ENCODE assay signal across 1 cellular context in genomic region chr4:87977521-87978278, GRCh38.
TF ChIP-seq lines count a peak whose summit lies in the region.

No MANE protein-coding gene starts in this region.

TF ChIP-seq in HepG2, 621 proteins besides CTCF, POLR2A, EP300 and RAD21 (continued from another document):
- no peak for TF ChIP-seq ZHX2 (IDR thresholded peaks at IDR 0.05; ENCODE audit: low read depth)
- TF ChIP-seq ZHX2 (CRISPR knock-in tag; IDR thresholded peaks at IDR 0.05; ENCODE audit: borderline replicate concordance): no peak
- peak; percentile 66; the same call in 1 of the 2 replicates for TF ChIP-seq RBFOX2 (IDR thresholded peaks at IDR 0.05; ENCODE audit: low read depth, low read length)
- no peak for TF ChIP-seq DMTF1 (CRISPR knock-in tag; IDR thresholded peaks at IDR 0.05)
- TF ChIP-seq AGO2 (optimal IDR thresholded peaks at IDR 0.05; ENCODE audit: low read depth, low read length): peak; percentile 81
